In genomic region chr3:16884084-16884747, GRCh38 we compare ENCODE assay signal across 8 cellular contexts. TPM values are rescaled to one million over a fixed set of nuclear protein-coding genes. Genes with fewer than 3 reads are reported as not detected.
DNase-seq lines count a peak whose midpoint lies in the region; ATAC-seq and TF ChIP-seq lines count a peak whose summit lies in the region.

No MANE protein-coding gene starts in this region.

- in situ Hi-C loops in GM18951 (cut with MboI; ENCODE audit: low sequenced_read_pairs, unreplicated experiment): no loop called here

- POLR2A ChIA-PET in AG04449 (lab: Yijun Ruan, JAX): no interaction called here

- no peaks in the 10 kb centered on the region for H3K36me3 ChIP-seq in body of pancreas (replicated peaks in 1 of 2; ENCODE audit: insufficient read depth in 1 of 2, low read depth in 2 of 2)

- H3K27ac ChIP-seq in body of pancreas: peak overlapping the region; percentile 28 to 87 (median 84)

- peaks cover 13% of the 10 kb centered on the region for H3K36me3 Mint-ChIP-seq in T-helper 2 cell treated with Interferon-gamma antibody and Interleukin-4, amounts not matched to agents 5 μg/mL and 100 μg/mL, for 36 hours (ENCODE audit: low read depth)

- peaks cover 12% of the 10 kb centered on the region for H3K27me3 Mint-ChIP-seq in T-helper 2 cell treated with Interferon-gamma antibody and Interleukin-4, amounts not matched to agents 5 μg/mL and 100 μg/mL, for 36 hours (ENCODE audit: low read depth)

- WGBS in body of pancreas, 2 donors: 1 to 25% methylated on average over 28 to 61 of the region's 81 CpGs

- H3K4me3 ChIP-seq in AG04449 (ENCODE audit: low read depth, low read length): peak overlapping the region; percentile 79
- peak overlapping the region; percentile 69 to 72 for H3K4me3 ChIP-seq in body of pancreas

- no peaks in the 10 kb centered on the region for H3K27me3 ChIP-seq in body of pancreas

- CTCF ChIA-PET in AG04449 (lab: Yijun Ruan, JAX): interaction anchor here (0.9 to 2.3 kb wide), 10 partner anchors 9 to 283 kb away, joined by 3 to 28 read pairs (median 5); no protein-coding TSS in a partner anchor

- DNase-seq in AG04449 (ENCODE audit: low read depth, low spot score) (no peak), body of pancreas (peak; percentile 66 to 78 (median 74)), iPS-NIHi7 (ENCODE audit: extremely low spot score) (peak; percentile 95), NCI-H1930 (lab: John Stamatoyannopoulos, UW) (no peak)
- DNase-seq in T-helper 2 cell treated with Interferon-gamma antibody and Interleukin-4, amounts not matched to agents 5 μg/mL and 100 μg/mL, for 36 hours (ENCODE audit: low spot score): peak; percentile 61
- peak; percentile 61 to 76 for DNase-seq in stimulated activated CD4-positive, alpha-beta T cell treated with anti-CD3 and anti-CD28 coated beads, Interleukin-15, amount 100 ng/mL, for 48 hours (ENCODE audit: low read depth in 2 of 2)

- H3K4me3 Mint-ChIP-seq in T-helper 2 cell treated with Interferon-gamma antibody and Interleukin-4, amounts not matched to agents 5 μg/mL and 100 μg/mL, for 36 hours: peak overlapping the region; percentile 93

- H3K9me3 Mint-ChIP-seq in T-helper 2 cell treated with Interferon-gamma antibody and Interleukin-4, amounts not matched to agents 5 μg/mL and 100 μg/mL, for 36 hours: no peaks in the 10 kb centered on the region

- ATAC-seq in HG03280 (IDR thresholded peaks at IDR 0.05; ENCODE audit: unreplicated experiment) (peak; percentile 39), body of pancreas (peak; percentile 61)

- peak overlapping the region; percentile 98 for H3K27ac Mint-ChIP-seq in T-helper 2 cell treated with Interferon-gamma antibody and Interleukin-4, amounts not matched to agents 5 μg/mL and 100 μg/mL, for 36 hours

- intact Hi-C loops in body of pancreas (cut with DNase I): no loop called here

- TF ChIP-seq POLR2A in GM18951 (IDR thresholded peaks at IDR 0.05; ENCODE audit: extremely low read depth, insufficient read depth, insufficient read length): peak; percentile 14
- TF ChIP-seq POLR2A in body of pancreas (IDR thresholded peaks at IDR 0.05): peak in 2 of 3 donors; percentile 26 to 34

- no peaks in the 10 kb centered on the region for H3K9me3 ChIP-seq in body of pancreas

- peaks cover 17% of the 10 kb centered on the region for H3K4me1 ChIP-seq in body of pancreas

- TF ChIP-seq CTCF in AG04449 (IDR thresholded peaks at IDR 0.05; ENCODE audit: insufficient read depth, low read length, missing control alignments) (peak; percentile 76), body of pancreas (IDR thresholded peaks at IDR 0.05) (peak; percentile 51 to 68 (median 63))

- peaks cover 33% of the 10 kb centered on the region for H3K4me1 Mint-ChIP-seq in T-helper 2 cell treated with Interferon-gamma antibody and Interleukin-4, amounts not matched to agents 5 μg/mL and 100 μg/mL, for 36 hours (ENCODE audit: low read depth)

RNA-seq across cellular contexts. Expression of gene PLCL2, which starts 0.5 kb away (rescaled TPM):
- 10 to 100 TPM; 13.7 to 25.7 TPM for total RNA-seq in body of pancreas

Comparison
In these comparisons a context has a peak if more than half of its experiments do, and no peak if none do; other contexts are left out.
1. DNase-seq: peak in T-helper 2 cell treated with Interferon-gamma antibody and Interleukin-4, amounts not matched to agents 5 μg/mL and 100 μg/mL, for 36 hours (single experiment), body of pancreas (4 of 4), iPS-NIHi7 (single experiment) and stimulated activated CD4-positive, alpha-beta T cell treated with anti-CD3 and anti-CD28 coated beads, Interleukin-15, amount 100 ng/mL, for 48 hours (2 of 2); none in AG04449 (single experiment) and NCI-H1930 (0 of 2).